Comparison of ENCODE assay signal across 17 cellular contexts in the genomic region with DNA sequence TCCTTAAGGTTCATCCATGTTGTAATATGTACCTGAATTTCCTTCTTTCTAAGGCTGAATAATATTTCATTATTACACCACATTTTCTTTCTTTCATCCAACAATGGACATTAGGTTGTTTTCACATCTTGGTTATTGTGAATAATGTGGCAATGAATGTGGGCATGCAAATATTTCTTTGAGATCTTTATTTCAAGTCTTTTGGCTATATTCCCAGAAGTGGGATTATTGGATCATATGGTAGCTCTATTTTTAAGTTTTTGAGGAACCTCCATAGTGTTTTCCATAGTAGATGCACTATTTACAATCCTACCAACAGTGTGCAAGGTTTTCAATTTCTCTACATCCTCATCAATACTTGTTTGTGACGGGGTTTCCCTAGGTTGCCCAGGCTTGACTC.
"Had no signal": no experiment of that assay in that cellular context is flagged by ENCODE, and none has a peak within 500 bp of the region (broad histone marks: within the 10 kb centered on the region; RNA-seq: fewer than 3 reads in every experiment).

No MANE protein-coding gene starts in this region.

- H3K36me3 ChIP-seq: breast epithelium, colonic mucosa, esophagus muscularis mucosa, left lung, sigmoid colon, transverse colon had no signal

- H3K27me3 ChIP-seq: breast epithelium, colonic mucosa, esophagus muscularis mucosa, left lung, sigmoid colon, transverse colon had no signal

- H3K4me3 ChIP-seq: breast epithelium, colonic mucosa, esophagus muscularis mucosa, left lung, lung, sigmoid colon, transverse colon had no signal

- H3K4me1 ChIP-seq: breast epithelium, colonic mucosa, esophagus muscularis mucosa, left lung, sigmoid colon, transverse colon had no signal

- DNase-seq: activated CD8-positive, alpha-beta memory T cell treated with anti-CD3 and anti-CD28 coated beads for 24 hours; activated CD8-positive, alpha-beta memory T cell treated with anti-CD3 and anti-CD28 coated beads, Interleukin-2, amount 50 U/mL, for 4 hours; activated naive CD4-positive, alpha-beta T cell treated with Interleukin-2 at 50 U/mL for 16 hours; activated T-cell treated with anti-CD3 and anti-CD28 coated beads, Interleukin-2, amount 50 U/mL, for 24 hours; anterior cingulate cortex; colonic mucosa; left lung; natural killer cell; sigmoid colon; stimulated activated CD4-positive, alpha-beta T cell treated with anti-CD3 and anti-CD28 coated beads, Interleukin-2, amount 100 ng/mL, for 48 hours; stimulated activated CD8-positive, alpha-beta memory T cell treated with anti-CD3 and anti-CD28 coated beads, Interleukin-4, amount 100 ng/mL, for 48 hours; stimulated activated naive B cell treated with anti-CD40 and anti-IgM and Interleukin-4, amounts not matched to agents 10 μg/mL and 1 μg/mL and 100 μg/mL, for 72 hours; T-helper 9 cell; transverse colon had no signal

- H3K9me3 ChIP-seq: breast epithelium, colonic mucosa, esophagus muscularis mucosa, left lung, sigmoid colon, transverse colon had no signal

- H3K27ac ChIP-seq: breast epithelium, colonic mucosa, esophagus muscularis mucosa, left lung, sigmoid colon, transverse colon had no signal
